6 cellular contexts compared by ENCODE assay signal in the genomic region with DNA sequence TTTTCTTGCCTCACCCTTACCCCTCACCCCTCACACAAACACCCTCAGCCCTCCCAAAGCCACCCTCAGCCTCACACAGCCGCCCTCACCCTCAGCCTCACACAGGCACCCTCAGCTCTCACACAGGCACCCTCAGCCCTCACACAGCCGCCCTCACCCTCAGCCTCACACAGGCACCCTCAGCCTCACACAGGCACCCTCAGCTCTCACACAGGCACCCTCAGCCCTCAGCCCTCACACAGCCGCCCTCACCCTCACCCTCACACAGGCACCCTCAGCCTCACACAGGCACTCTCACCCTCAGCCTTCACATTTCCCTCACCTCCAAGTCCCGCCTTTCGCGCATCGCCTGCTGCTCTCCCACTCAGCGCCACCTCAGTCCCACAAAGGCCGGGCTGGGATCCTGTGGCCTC. TPM values are rescaled to one million over a fixed set of nuclear protein-coding genes. Genes with fewer than 3 reads are reported as not detected.
DNase-seq lines count a peak whose midpoint lies in the region; FAIRE-seq and TF ChIP-seq lines count a peak whose summit lies in the region.

No MANE protein-coding gene starts in this region.

- no peak overlapping the region for H2BK120ac ChIP-seq in H1 (replicated peaks; ENCODE audit: low read depth, low read length)

- no peak overlapping the region for H3K23ac ChIP-seq in H1 (ENCODE audit: insufficient read length)

- no peaks in the 10 kb centered on the region for H3K36me3 ChIP-seq in HUES6 (ENCODE audit: control insufficient read depth, insufficient read depth, low read length)
- no peaks in the 10 kb centered on the region for H3K36me3 ChIP-seq in H1 (ENCODE audit: control insufficient read depth in 2 of 4, insufficient read depth in 4 of 4, low read length in 3 of 4)
- H3K36me3 ChIP-seq in sigmoid colon = peaks cover 0 to 17% (median 0%) of the 10 kb centered on the region in 4 donors

- WGBS in H1 (ENCODE audit: extremely low coverage in 1 of 2, insufficient coverage in 1 of 2, insufficient read length in 1 of 2, insufficient replicate concordance in 2 of 2, low coverage in 1 of 2, low lambda C conversion rate in 2 of 2, missing lambda C conversion rate in 1 of 2), 2 experiments = 11% methylated on average over 9 of the region's 9 CpGs; no CpG with 5 or more reads in 1 of the 2 experiments
- WGBS in sigmoid colon, 2 donors = 4 to 8% methylated on average over 9 of the region's 9 CpGs

- H3K56ac ChIP-seq in H1 (replicated peaks; ENCODE audit: insufficient read length, low read depth, low read length) = no peak overlapping the region

- H3K9ac ChIP-seq in HUES6 (ENCODE audit: low read length) (peak overlapping the region; percentile 80), H1 (replicated peaks in 1 of 4; ENCODE audit: extremely low read depth in 1 of 4, low read depth in 3 of 4, low read length in 3 of 4) (peak overlapping the region; percentile 82 to 86 (median 84))

- no peak overlapping the region for H2BK12ac ChIP-seq in H1 (ENCODE audit: low read depth, low read length)

- peaks cover 0 to 7% of the 10 kb centered on the region in 2 experiments for H4K20me1 ChIP-seq in H1 (replicated peaks in 1 of 2; ENCODE audit: control insufficient read depth in 1 of 2, insufficient read depth in 2 of 2, low read length in 2 of 2)

- no peak overlapping the region for H2BK20ac ChIP-seq in H1 (ENCODE audit: low read length)

- TF ChIP-seq RAD21 in H1 (IDR thresholded peaks at IDR 0.05 in 1 of 2, conservative IDR thresholded peaks at IDR 0.05 in 1 of 2; ENCODE audit: low read depth in 2 of 2, low read length in 2 of 2) = no peak; a peak in 1 of 4 replicates

- H3K23me2 ChIP-seq in H1 (ENCODE audit: low read depth, low read length) = peaks cover 12% of the 10 kb centered on the region

- peak overlapping the region; percentile 74 to 95 for H3K4me2 ChIP-seq in H1 (ENCODE audit: insufficient read depth in 1 of 2, low read depth in 2 of 2, low read length in 2 of 2)

- no peak overlapping the region for H3K14ac ChIP-seq in H1 (ENCODE audit: insufficient read length)

- POLR2A ChIA-PET in H1 (lab: Charles Lee; ENCODE audit: partially characterized antibody) = interaction anchor here (0.6 to 2.1 kb wide), 29 partner anchors 9 to 227 kb away, joined by 3 to 20 read pairs (median 3); a partner anchor contains a TSS

- peaks cover 0 to 15% of the 10 kb centered on the region in 2 experiments; a peak in 2 of 4 replicates for H3K79me2 ChIP-seq in H1 (ENCODE audit: control insufficient read depth in 1 of 2, insufficient read depth in 2 of 2, low read length in 2 of 2)

- H3K27ac ChIP-seq in HUES6 (ENCODE audit: low read depth, low read length) = no peak overlapping the region
- H3K27ac ChIP-seq in H1 (ENCODE audit: low read depth, low read length) = peak overlapping the region; percentile 65; the same call in 1 of the 2 replicates
- peak overlapping the region; percentile 91 to 97 (median 93) for H3K27ac ChIP-seq in sigmoid colon

- intact Hi-C loops in sigmoid colon (cut with DNase I) = loop anchor here (2.0 to 5.0 kb wide), 2 partner anchors 48 to 144 kb away; a partner anchor contains a TSS

- no peak for DNase-seq in H1 (ENCODE audit: low read depth in 1 of 2, low spot score in 2 of 2)
- DNase-seq in sigmoid colon = no peak
- DNase-seq in iPS-NIHi11 (ENCODE audit: low spot score) = no peak
- DNase-seq in C1 segment of cervical spinal cord (lab: John Stamatoyannopoulos, UW) = no peak
- DNase-seq in NCI-H748 treated with DMSO at 0.1 percent for 48 hours (lab: John Stamatoyannopoulos, UW) = no peak

- H2AK5ac ChIP-seq in H1 (ENCODE audit: low read depth, low read length) = no peak overlapping the region

- no peak overlapping the region for H4K91ac ChIP-seq in H1 (replicated peaks; ENCODE audit: insufficient read length, low read length)

- H3K9me3 ChIP-seq in HUES6 (ENCODE audit: control insufficient read depth, insufficient read depth, low read depth, low read length) = no peaks in the 10 kb centered on the region
- H3K9me3 ChIP-seq in H1 (ENCODE audit: insufficient read depth in 2 of 2, low read depth in 1 of 2, low read length in 1 of 2) = no peaks in the 10 kb centered on the region
- no peaks in the 10 kb centered on the region for H3K9me3 ChIP-seq in sigmoid colon

- H3K4ac ChIP-seq in H1 (replicated peaks; ENCODE audit: insufficient read length, low read depth, low read length) = peak overlapping the region; percentile 90

- H3K4me1 ChIP-seq in HUES6 (ENCODE audit: control insufficient read depth, insufficient read depth, low read length) = no peaks in the 10 kb centered on the region
- no peaks in the 10 kb centered on the region for H3K4me1 ChIP-seq in H1 (replicated peaks in 1 of 4; ENCODE audit: control insufficient read depth in 3 of 4, insufficient read depth in 4 of 4, low read length in 3 of 4)
- peaks cover 0 to 29% (median 24%) of the 10 kb centered on the region in 4 donors for H3K4me1 ChIP-seq in sigmoid colon

- CTCF ChIA-PET in H1 (lab: Charles Lee; ENCODE audit: partially characterized antibody) = interaction anchor here (0.7 to 1.2 kb wide), 3 partner anchors 12 to 20 kb away, joined by 3 to 4 read pairs (median 4); no protein-coding TSS in a partner anchor

- peak overlapping the region; percentile 81 for H3K4me3 ChIP-seq in HUES6 (ENCODE audit: low read depth, low read length)
- H3K4me3 ChIP-seq in H1 (ENCODE audit: extremely low read depth in 1 of 4, insufficient read depth in 2 of 4, low read depth in 3 of 4, low read length in 4 of 4) = peak overlapping the region; percentile 72 to 98 (median 88)
- peak overlapping the region; percentile 56 to 88 (median 68) for H3K4me3 ChIP-seq in sigmoid colon

- H2BK15ac ChIP-seq in H1 (ENCODE audit: low read length) = 0 out of 2 replicates have a peak overlapping the region, but pooled peaks have one; percentile 76

- H3K79me1 ChIP-seq in H1 (ENCODE audit: low read depth, low read length) = peaks cover 11% of the 10 kb centered on the region

- FAIRE-seq in H1 (lab: Jason Lieb, UNC) = no peak

- H2AFZ ChIP-seq in H1 (ENCODE audit: low read length) = peak overlapping the region; percentile 76

- H3K18ac ChIP-seq in H1 (ENCODE audit: extremely low read depth, low read length) = peak overlapping the region; percentile 96

- no peak for TF ChIP-seq CTCF in H1 (IDR thresholded peaks at IDR 0.05; ENCODE audit: control extremely low read depth in 1 of 3, insufficient read depth in 1 of 3, low read depth in 1 of 3, low read length in 3 of 3)
- no peak for TF ChIP-seq CTCF in sigmoid colon (IDR thresholded peaks at IDR 0.05)

- TF ChIP-seq EP300 in H1 (IDR thresholded peaks at IDR 0.05; ENCODE audit: borderline replicate concordance in 1 of 2, low read depth in 2 of 2, low read length in 2 of 2) (no peak), sigmoid colon (IDR thresholded peaks at IDR 0.05) (no peak)

- H3K27me3 ChIP-seq in HUES6 (ENCODE audit: control insufficient read depth, insufficient read depth, low read length) (no peaks in the 10 kb centered on the region), H1 (replicated peaks in 1 of 4; ENCODE audit: control insufficient read depth in 3 of 4, extremely low read depth in 1 of 4, insufficient read depth in 3 of 4, low read length in 3 of 4) (0 out of 7 replicates have a peak, but pooled peaks cover 0 to 3% (median 0%) of the 10 kb centered on the region in 4 experiments), sigmoid colon (no peaks in the 10 kb centered on the region)

- H4K5ac ChIP-seq in H1 (ENCODE audit: insufficient read length, low read depth, low read length) = peak overlapping the region; percentile 82

- TF ChIP-seq POLR2A in H1 (IDR thresholded peaks at IDR 0.05; ENCODE audit: control extremely low read depth in 1 of 2, low read depth in 2 of 2, low read length in 2 of 2) = no peak
- TF ChIP-seq POLR2A in sigmoid colon (IDR thresholded peaks at IDR 0.05) = no peak

- H4K8ac ChIP-seq in H1 (ENCODE audit: extremely low read depth, insufficient read depth, low read length) = peak overlapping the region; percentile 6

- peak overlapping the region; percentile 66; the same call in 1 of the 2 replicates for H2BK5ac ChIP-seq in H1 (ENCODE audit: low read depth, low read length)

RNA-seq across cellular contexts. Expression of a gene that starts 0.3 kb away (rescaled TPM):
- total RNA-seq in H1 (2021; fragmentation: NEBNext Ultra II Directional; extraction: Animal tissue kit (Norgen Biotek cat#: 25700)) = 3.1 and 3.2 TPM in 2 replicates
- polyA plus RNA-seq in H1 (2011; rRNA removed) (2.6 and 3.3 TPM in 2 replicates), sigmoid colon (1 to 10 TPM in 1 of 3 donors, under 1 TPM in 2; 0.60 to 1.3 (median 0.69) TPM)
- 1.9 TPM for polyA plus RNA-seq in H1 (2011; cell fraction: cytosol; rRNA removed)
- 1.9 TPM for polyA plus RNA-seq in H1 (2011; cell fraction: nucleus; rRNA removed)
- 1.4 to 2.1 TPM (median 1.9 TPM) in 4 replicates for polyA plus RNA-seq in H1 (2012, experiment 1 of 2)
- 1.0 TPM for polyA plus RNA-seq in H1 (2012, experiment 2 of 2)
- polyA plus RNA-seq in H1 (2013, experiment 1 of 2) = 1.4 TPM
- polyA plus RNA-seq in H1 (2013, experiment 2 of 2) = 1.5 TPM
- 6.3 and 8.1 TPM in 2 replicates for polyA minus RNA-seq in H1 (2011; rRNA and poly(A)+ RNA removed)
- 2.1 TPM for polyA minus RNA-seq in H1 (2011; cell fraction: cytosol; rRNA and poly(A)+ RNA removed)
- 3.5 TPM for polyA minus RNA-seq in H1 (2011; cell fraction: nucleus; rRNA and poly(A)+ RNA removed)
- total RNA-seq in sigmoid colon = 1 to 10 TPM; 1.4 to 3.6 (median 2.2) TPM

RNA-seq across cellular contexts. Expression of a gene that starts 21.3 kb away (rescaled TPM):
- total RNA-seq in H1 (2021; fragmentation: NEBNext Ultra II Directional; extraction: Animal tissue kit (Norgen Biotek cat#: 25700)) = 30.6 and 31.5 TPM in 2 replicates
- polyA plus RNA-seq in H1 (2011; rRNA removed) (28.1 and 29.9 TPM in 2 replicates), sigmoid colon (10 to 100 TPM; 23.6 to 35.0 (median 27.6) TPM)
- polyA plus RNA-seq in H1 (2011; cell fraction: cytosol; rRNA removed) = 42.2 TPM
- 45.9 TPM for polyA plus RNA-seq in H1 (2011; cell fraction: nucleus; rRNA removed)
- polyA plus RNA-seq in H1 (2012, experiment 1 of 2) = 46.2 to 52.5 TPM (median 50.5 TPM) in 4 replicates
- 38.4 TPM for polyA plus RNA-seq in H1 (2012, experiment 2 of 2)
- 41.3 TPM for polyA plus RNA-seq in H1 (2013, experiment 1 of 2)
- 39.8 TPM for polyA plus RNA-seq in H1 (2013, experiment 2 of 2)
- polyA minus RNA-seq in H1 (2011; rRNA and poly(A)+ RNA removed) = 19.2 and 20.1 TPM in 2 replicates
- polyA minus RNA-seq in H1 (2011; cell fraction: cytosol; rRNA and poly(A)+ RNA removed) = 14.2 TPM
- 31.3 TPM for polyA minus RNA-seq in H1 (2011; cell fraction: nucleus; rRNA and poly(A)+ RNA removed)
- total RNA-seq in sigmoid colon = 10 to 100 TPM; 41.7 to 49.4 (median 44.0) TPM

RNA-seq across cellular contexts. Expression of a gene that starts 26.8 kb away (rescaled TPM):
- 19.9 and 20.8 TPM in 2 replicates for total RNA-seq in H1 (2021; fragmentation: NEBNext Ultra II Directional; extraction: Animal tissue kit (Norgen Biotek cat#: 25700))
- 69.6 and 108 TPM in 2 replicates for polyA plus RNA-seq in H1 (2011; rRNA removed)
- 43.4 TPM for polyA plus RNA-seq in H1 (2011; cell fraction: cytosol; rRNA removed)
- polyA plus RNA-seq in H1 (2011; cell fraction: nucleus; rRNA removed) = 26.6 TPM
- polyA plus RNA-seq in H1 (2012, experiment 1 of 2) = 11.4 to 25.4 TPM (median 23.1 TPM) in 4 replicates
- polyA plus RNA-seq in H1 (2012, experiment 2 of 2) = 102 TPM
- polyA plus RNA-seq in H1 (2013, experiment 1 of 2) = 26.4 TPM
- 32.6 TPM for polyA plus RNA-seq in H1 (2013, experiment 2 of 2)
- polyA minus RNA-seq in H1 (2011; rRNA and poly(A)+ RNA removed) = 0.49 and 1.1 TPM in 2 replicates
- 6.5 TPM for polyA minus RNA-seq in H1 (2011; cell fraction: cytosol; rRNA and poly(A)+ RNA removed)
- 1.7 TPM for polyA minus RNA-seq in H1 (2011; cell fraction: nucleus; rRNA and poly(A)+ RNA removed)
- 10 to 100 TPM in 2 of 4 donors, 1 to 10 TPM in 2; 1.9 to 17.4 (median 12.1) TPM for total RNA-seq in sigmoid colon
- polyA plus RNA-seq in sigmoid colon = 10 to 100 TPM in 2 of 3 donors, 1 to 10 TPM in 1; 7.2 to 23.4 (median 16.0) TPM

RNA-seq across cellular contexts. Expression of a gene that starts 36.0 kb away (rescaled TPM):
- total RNA-seq in H1 (2021; fragmentation: NEBNext Ultra II Directional; extraction: Animal tissue kit (Norgen Biotek cat#: 25700)) = 0.93 and 1.0 TPM in 2 replicates
- polyA plus RNA-seq in H1 (2011; rRNA removed) = 1.4 and 2.0 TPM in 2 replicates
- 1.4 TPM for polyA plus RNA-seq in H1 (2011; cell fraction: cytosol; rRNA removed)
- 6.2 TPM for polyA plus RNA-seq in H1 (2011; cell fraction: nucleus; rRNA removed)
- 1.7 to 2.7 TPM (median 2.4 TPM) in 4 replicates for polyA plus RNA-seq in H1 (2012, experiment 1 of 2)
- polyA plus RNA-seq in H1 (2012, experiment 2 of 2) = 1.5 TPM
- 0.45 TPM for polyA plus RNA-seq in H1 (2013, experiment 1 of 2)
- polyA plus RNA-seq in H1 (2013, experiment 2 of 2) = 0.31 TPM
- polyA minus RNA-seq in H1 (2011; rRNA and poly(A)+ RNA removed) = 1.0 and 1.7 TPM in 2 replicates
- polyA minus RNA-seq in H1 (2011; cell fraction: cytosol; rRNA and poly(A)+ RNA removed) = 2.5 TPM
- 1.7 TPM for polyA minus RNA-seq in H1 (2011; cell fraction: nucleus; rRNA and poly(A)+ RNA removed)
- under 1 TPM; 0.28 to 0.54 (median 0.43) TPM for total RNA-seq in sigmoid colon
- under 1 TPM in 2 of 3 donors, not detected in 1; 0.46 to 0.79 TPM for polyA plus RNA-seq in sigmoid colon

RNA-seq across cellular contexts. Expression of a gene that starts 47.8 kb away (rescaled TPM):
- 20.5 and 21.5 TPM in 2 replicates for total RNA-seq in H1 (2021; fragmentation: NEBNext Ultra II Directional; extraction: Animal tissue kit (Norgen Biotek cat#: 25700))
- 9.2 and 9.8 TPM in 2 replicates for polyA plus RNA-seq in H1 (2011; rRNA removed)
- polyA plus RNA-seq in H1 (2011; cell fraction: cytosol; rRNA removed) = 7.0 TPM
- 15.2 TPM for polyA plus RNA-seq in H1 (2011; cell fraction: nucleus; rRNA removed)
- polyA plus RNA-seq in H1 (2012, experiment 1 of 2) = 5.5 to 7.9 TPM (median 6.5 TPM) in 4 replicates
- 4.9 TPM for polyA plus RNA-seq in H1 (2012, experiment 2 of 2)
- polyA plus RNA-seq in H1 (2013, experiment 1 of 2) = 9.6 TPM
- 8.2 TPM for polyA plus RNA-seq in H1 (2013, experiment 2 of 2)
- polyA minus RNA-seq in H1 (2011; rRNA and poly(A)+ RNA removed) = 30.0 and 32.5 TPM in 2 replicates
- polyA minus RNA-seq in H1 (2011; cell fraction: cytosol; rRNA and poly(A)+ RNA removed) = 17.0 TPM
- 15.0 TPM for polyA minus RNA-seq in H1 (2011; cell fraction: nucleus; rRNA and poly(A)+ RNA removed)
- total RNA-seq in sigmoid colon = 1 to 10 TPM; 4.9 to 8.6 (median 6.5) TPM
- polyA plus RNA-seq in sigmoid colon = 1 to 10 TPM in 1 of 3 donors, under 1 TPM in 2; 0.60 to 2.0 (median 0.92) TPM
